Comparison of ENCODE assay signal across 30 cellular contexts in the genomic region with DNA sequence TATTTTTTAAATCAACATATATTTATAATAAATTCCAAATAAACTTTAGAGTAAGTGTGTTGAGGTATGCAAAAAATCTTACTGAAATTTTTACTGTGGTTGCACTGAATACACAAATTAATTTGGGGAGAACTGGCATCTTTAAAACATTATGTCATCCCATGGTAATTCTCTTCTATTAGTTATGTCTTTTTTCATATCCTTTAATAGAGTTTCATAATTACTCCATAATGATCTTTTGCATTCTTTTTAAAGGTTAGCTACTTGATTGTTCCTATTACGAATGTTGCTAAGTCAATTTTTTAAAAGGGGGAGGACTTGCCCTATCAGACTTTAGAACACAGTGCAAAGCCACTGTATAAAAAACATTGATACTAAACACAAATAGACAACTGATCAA.
"Had no signal": no experiment of that assay in that cellular context is flagged by ENCODE, and none has a peak within 500 bp of the region (broad histone marks: within the 10 kb centered on the region; RNA-seq: fewer than 3 reads in every experiment).

No MANE protein-coding gene starts in this region.

- H3K27ac ChIP-seq: colonic mucosa, coronary artery, dorsolateral prefrontal cortex, epithelial cell of prostate, esophagus muscularis mucosa, esophagus squamous epithelium, foreskin keratinocyte, gastrocnemius medialis, gastroesophageal sphincter, heart left ventricle, heart right ventricle, hepatocyte had no signal

- ATAC-seq: effector memory CD8-positive, alpha-beta T cell; esophagus mucosa; foreskin keratinocyte; gastrocnemius medialis; gastroesophageal sphincter; heart left ventricle; heart right ventricle had no signal

- H3K4me2 ChIP-seq: hepatocyte had no signal

- H3K4me1 ChIP-seq: colonic mucosa, foreskin keratinocyte had no signal

- H3K27me3 ChIP-seq: colonic mucosa, dorsolateral prefrontal cortex, esophagus muscularis mucosa, esophagus squamous epithelium, foreskin keratinocyte, gastrocnemius medialis, gastroesophageal sphincter, heart left ventricle, heart right ventricle, hepatocyte had no signal

- H3K9me3 ChIP-seq: colonic mucosa, esophagus muscularis mucosa, esophagus squamous epithelium, gastrocnemius medialis, gastroesophageal sphincter, heart left ventricle, heart right ventricle had no signal

- H3K4me3 Mint-ChIP-seq: dendritic cell treated with granulocyte-macrophage colony-stimulating factor and Interleukin-4, amounts not matched to agents 40 ng/mL and 50 ng/mL, for 4 days; effector memory CD8-positive, alpha-beta T cell; endodermal cell had no signal

- H3K4me3 ChIP-seq: colonic mucosa, coronary artery, dorsolateral prefrontal cortex, esophagus muscularis mucosa, esophagus squamous epithelium, gastrocnemius medialis, gastroesophageal sphincter, heart left ventricle, heart right ventricle, hepatocyte had no signal

- DNase-seq: colonic mucosa; cortex of kidney; dermis blood vessel endothelial cell; dorsolateral prefrontal cortex; effector CD4-positive, alpha-beta T cell; effector CD8-positive, alpha-beta T cell; effector memory CD4-positive, alpha-beta T cell; effector memory CD8-positive, alpha-beta T cell; endodermal cell; erythroblast; esophagus squamous epithelium; foreskin fibroblast; foreskin keratinocyte; foreskin melanocyte; gastrocnemius medialis; glutamatergic neuron; head of caudate nucleus; heart left ventricle; heart right ventricle had no signal

- H3K27me3 Mint-ChIP-seq: dendritic cell treated with granulocyte-macrophage colony-stimulating factor and Interleukin-4, amounts not matched to agents 40 ng/mL and 50 ng/mL, for 4 days; effector memory CD8-positive, alpha-beta T cell had no signal

- FAIRE-seq: colon, endometrium, endothelial cell of umbilical vein, frontal cortex had no signal

- H2AFZ ChIP-seq: hepatocyte had no signal

- H3K27ac Mint-ChIP-seq: dendritic cell treated with granulocyte-macrophage colony-stimulating factor and Interleukin-4, amounts not matched to agents 40 ng/mL and 50 ng/mL, for 4 days; effector memory CD8-positive, alpha-beta T cell; endodermal cell had no signal

- H3K36me3 ChIP-seq: colonic mucosa, esophagus muscularis mucosa, esophagus squamous epithelium, gastrocnemius medialis, gastroesophageal sphincter, heart left ventricle, heart right ventricle had no signal

- H3K9me3 Mint-ChIP-seq: dendritic cell treated with granulocyte-macrophage colony-stimulating factor and Interleukin-4, amounts not matched to agents 40 ng/mL and 50 ng/mL, for 4 days; effector memory CD8-positive, alpha-beta T cell; endodermal cell had no signal
